27 cellular contexts compared by ENCODE assay signal in genomic region chr10:102586858-102587257, GRCh38.
"Had no signal": no experiment of that assay in that cellular context is flagged by ENCODE, and none has a peak within 500 bp of the region (broad histone marks: within the 10 kb centered on the region; RNA-seq: fewer than 3 reads in every experiment).

No MANE protein-coding gene starts in this region.

- H3K4me3 Mint-ChIP-seq: naive thymus-derived CD8-positive, alpha-beta T cell; natural killer cell treated with Interleukin-12 subunit alpha and Interleukin-12 subunit beta and Interleukin-15 and Interleukin-18, amount 100 ng/mL, for 72 hours; neural progenitor cell; stimulated activated effector memory CD8-positive, alpha-beta T cell treated with anti-CD3 and anti-CD28 coated beads, Interleukin-12 subunit alpha, Interleukin-12 subunit beta, amount 100 ng/mL, for 72 hours; stimulated activated naive B cell treated with anti-CD40 and anti-IgM and Interleukin-4, amounts not matched to agents 10 μg/mL and 1 μg/mL and 100 μg/mL, for 72 hours; stimulated activated naive CD8-positive, alpha-beta T cell treated with anti-CD3 and anti-CD28 coated beads, Interleukin-15, Interleukin-2, amounts not matched to agents 100 ng/mL and 50 ng/mL, for 24 hours; type B pancreatic cell had no signal

- H3K27me3 Mint-ChIP-seq: naive thymus-derived CD8-positive, alpha-beta T cell; natural killer cell treated with Interleukin-12 subunit alpha and Interleukin-12 subunit beta and Interleukin-15 and Interleukin-18, amount 100 ng/mL, for 72 hours; progenitor cell of endocrine pancreas; stimulated activated naive B cell treated with anti-CD40 and anti-IgM and Interleukin-4, amounts not matched to agents 10 μg/mL and 1 μg/mL and 100 μg/mL, for 72 hours; stimulated activated naive CD8-positive, alpha-beta T cell treated with anti-CD3 and anti-CD28 coated beads, Interleukin-15, Interleukin-2, amounts not matched to agents 100 ng/mL and 50 ng/mL, for 24 hours; type B pancreatic cell had no signal

- H3K9me3 ChIP-seq: ovary, psoas muscle, right lobe of liver, sigmoid colon, stomach, thoracic aorta, thyroid gland, transverse colon, upper lobe of right lung, uterus had no signal

- H3K9me3 Mint-ChIP-seq: naive thymus-derived CD8-positive, alpha-beta T cell; natural killer cell treated with Interleukin-12 subunit alpha and Interleukin-12 subunit beta and Interleukin-15 and Interleukin-18, amount 100 ng/mL, for 72 hours; neural progenitor cell; stimulated activated effector memory CD8-positive, alpha-beta T cell treated with anti-CD3 and anti-CD28 coated beads, Interleukin-12 subunit alpha, Interleukin-12 subunit beta, amount 100 ng/mL, for 72 hours; stimulated activated naive B cell treated with anti-CD40 and anti-IgM and Interleukin-4, amounts not matched to agents 10 μg/mL and 1 μg/mL and 100 μg/mL, for 72 hours; stimulated activated naive CD8-positive, alpha-beta T cell treated with anti-CD3 and anti-CD28 coated beads, Interleukin-15, Interleukin-2, amounts not matched to agents 100 ng/mL and 50 ng/mL, for 24 hours; type B pancreatic cell had no signal

- DNase-seq: naive thymus-derived CD8-positive, alpha-beta T cell; occipital lobe; ovary; posterior cingulate gyrus; psoas muscle; right cardiac atrium; right lobe of liver; sigmoid colon; small intestine; stimulated activated CD4-positive, alpha-beta T cell treated with anti-CD3 and anti-CD28 coated beads, Interleukin-15, amount 100 ng/mL, for 24 hours; stimulated activated CD4-positive, alpha-beta T cell treated with anti-CD3 and anti-CD28 coated beads, Interleukin-2, amount 100 ng/mL, for 24 hours; stimulated activated CD4-positive, alpha-beta T cell treated with anti-CD3 and anti-CD28 coated beads, Interleukin-2, amount 100 ng/mL, for 48 hours; stimulated activated CD4-positive, alpha-beta T cell treated with anti-CD3 and anti-CD28 coated beads, Interleukin-4, amount 100 ng/mL, for 24 hours; stimulated activated naive B cell treated with anti-CD40 and anti-IgM and Interleukin-4, amounts not matched to agents 10 μg/mL and 1 μg/mL and 100 μg/mL, for 72 hours; stimulated activated naive CD4-positive, alpha-beta T cell treated with Interleukin-2 at 50 U/mL for 16 hours; stomach; thyroid gland; transverse colon; upper lobe of right lung; uterus had no signal

- H3K27ac Mint-ChIP-seq: naive thymus-derived CD8-positive, alpha-beta T cell; natural killer cell treated with Interleukin-12 subunit alpha and Interleukin-12 subunit beta and Interleukin-15 and Interleukin-18, amount 100 ng/mL, for 72 hours; neural progenitor cell; progenitor cell of endocrine pancreas; stimulated activated effector memory CD8-positive, alpha-beta T cell treated with anti-CD3 and anti-CD28 coated beads, Interleukin-12 subunit alpha, Interleukin-12 subunit beta, amount 100 ng/mL, for 72 hours; stimulated activated naive B cell treated with anti-CD40 and anti-IgM and Interleukin-4, amounts not matched to agents 10 μg/mL and 1 μg/mL and 100 μg/mL, for 72 hours; stimulated activated naive CD8-positive, alpha-beta T cell treated with anti-CD3 and anti-CD28 coated beads, Interleukin-15, Interleukin-2, amounts not matched to agents 100 ng/mL and 50 ng/mL, for 24 hours; type B pancreatic cell had no signal

- H3K36me3 Mint-ChIP-seq: naive thymus-derived CD8-positive, alpha-beta T cell; natural killer cell treated with Interleukin-12 subunit alpha and Interleukin-12 subunit beta and Interleukin-15 and Interleukin-18, amount 100 ng/mL, for 72 hours; stimulated activated effector memory CD8-positive, alpha-beta T cell treated with anti-CD3 and anti-CD28 coated beads, Interleukin-12 subunit alpha, Interleukin-12 subunit beta, amount 100 ng/mL, for 72 hours had no signal

- H3K4me1 Mint-ChIP-seq: stimulated activated effector memory CD8-positive, alpha-beta T cell treated with anti-CD3 and anti-CD28 coated beads, Interleukin-12 subunit alpha, Interleukin-12 subunit beta, amount 100 ng/mL, for 72 hours; stimulated activated naive B cell treated with anti-CD40 and anti-IgM and Interleukin-4, amounts not matched to agents 10 μg/mL and 1 μg/mL and 100 μg/mL, for 72 hours had no signal

- ATAC-seq: naive thymus-derived CD8-positive, alpha-beta T cell; natural killer cell treated with Interleukin-12 subunit alpha and Interleukin-12 subunit beta and Interleukin-15 and Interleukin-18, amount 100 ng/mL, for 72 hours; psoas muscle; right cardiac atrium; right lobe of liver; stimulated activated effector memory CD8-positive, alpha-beta T cell treated with anti-CD3 and anti-CD28 coated beads, Interleukin-12 subunit alpha, Interleukin-12 subunit beta, amount 100 ng/mL, for 72 hours; stimulated activated naive B cell treated with anti-CD40 and anti-IgM and Interleukin-4, amounts not matched to agents 10 μg/mL and 1 μg/mL and 100 μg/mL, for 72 hours; upper lobe of right lung had no signal
